Comparison of ENCODE assay signal across 1 cellular context in the genomic region with DNA sequence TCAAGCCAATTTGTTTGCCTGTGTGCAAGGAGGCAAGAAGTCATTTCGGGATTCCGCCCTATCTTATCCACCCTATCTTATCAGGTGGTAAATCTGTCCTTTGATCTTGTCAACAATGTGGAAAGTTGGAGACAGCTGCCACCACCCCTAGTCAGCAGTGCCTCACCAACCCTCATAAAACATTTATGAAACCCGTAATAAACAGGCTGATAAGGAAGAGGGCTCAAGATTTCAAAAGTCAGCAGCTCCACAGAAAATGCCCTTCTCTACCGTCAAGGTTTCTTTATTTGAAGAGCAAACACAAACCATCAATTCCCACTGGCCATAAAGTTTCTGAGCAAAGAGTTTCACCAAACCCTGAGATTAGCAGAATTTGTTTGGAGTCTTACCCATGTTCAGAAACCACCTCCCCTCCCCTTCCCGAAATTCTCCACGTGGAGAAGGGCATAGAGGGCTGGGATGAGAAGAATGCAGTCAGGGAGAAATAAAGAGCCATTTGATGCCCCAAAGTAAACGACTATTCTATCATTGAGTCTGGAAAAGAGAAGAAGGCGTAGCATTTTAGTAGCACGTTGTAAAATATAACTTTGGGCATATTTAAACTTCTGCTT.
TF ChIP-seq lines count a peak whose summit lies in the region.

No MANE protein-coding gene starts in this region.

TF ChIP-seq in HepG2, 621 proteins besides CTCF, POLR2A, EP300 and RAD21 (continued from another document):
- TF ChIP-seq, protein P1, sequence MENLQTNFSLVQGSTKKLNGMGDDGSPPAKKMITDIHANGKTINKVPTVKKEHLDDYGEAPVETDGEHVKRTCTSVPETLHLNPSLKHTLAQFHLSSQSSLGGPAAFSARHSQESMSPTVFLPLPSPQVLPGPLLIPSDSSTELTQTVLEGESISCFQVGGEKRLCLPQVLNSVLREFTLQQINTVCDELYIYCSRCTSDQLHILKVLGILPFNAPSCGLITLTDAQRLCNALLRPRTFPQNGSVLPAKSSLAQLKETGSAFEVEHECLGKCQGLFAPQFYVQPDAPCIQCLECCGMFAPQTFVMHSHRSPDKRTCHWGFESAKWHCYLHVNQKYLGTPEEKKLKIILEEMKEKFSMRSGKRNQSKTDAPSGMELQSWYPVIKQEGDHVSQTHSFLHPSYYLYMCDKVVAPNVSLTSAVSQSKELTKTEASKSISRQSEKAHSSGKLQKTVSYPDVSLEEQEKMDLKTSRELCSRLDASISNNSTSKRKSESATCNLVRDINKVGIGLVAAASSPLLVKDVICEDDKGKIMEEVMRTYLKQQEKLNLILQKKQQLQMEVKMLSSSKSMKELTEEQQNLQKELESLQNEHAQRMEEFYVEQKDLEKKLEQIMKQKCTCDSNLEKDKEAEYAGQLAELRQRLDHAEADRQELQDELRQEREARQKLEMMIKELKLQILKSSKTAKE (CRISPR knock-in tag; IDR thresholded peaks at IDR 0.05; ENCODE audit: borderline replicate concordance) = no peak
- TF ChIP-seq ZC3H13 (CRISPR knock-in tag; IDR thresholded peaks at IDR 0.05) (no peak), NCOR1 (IDR thresholded peaks at IDR 0.05; ENCODE audit: borderline replicate concordance, low read length) (no peak), ZNF501 (CRISPR knock-in tag; IDR thresholded peaks at IDR 0.05) (no peak), HNF4A (CRISPR knock-in tag; IDR thresholded peaks at IDR 0.05) (peak; percentile 11; the same call in 1 of the 2 replicates), POGZ (CRISPR knock-in tag; IDR thresholded peaks at IDR 0.05) (no peak), YEATS2 (CRISPR knock-in tag; IDR thresholded peaks at IDR 0.05; ENCODE audit: borderline replicate concordance) (no peak), LCORL (IDR thresholded peaks at IDR 0.05) (no peak), LCORL (CRISPR knock-in tag; IDR thresholded peaks at IDR 0.05) (peak; percentile 17; the same call in 1 of the 2 replicates), ZNF335 (CRISPR knock-in tag; IDR thresholded peaks at IDR 0.05) (no peak), PAX8 (CRISPR knock-in tag; IDR thresholded peaks at IDR 0.05; ENCODE audit: borderline replicate concordance) (no peak), EHMT2 (IDR thresholded peaks at IDR 0.05; ENCODE audit: borderline replicate concordance, low read depth, low read length) (no peak), ZNF678 (CRISPR knock-in tag; IDR thresholded peaks at IDR 0.05) (no peak), ZFP90 (CRISPR knock-in tag; IDR thresholded peaks at IDR 0.05; ENCODE audit: borderline replicate concordance) (no peak)
- TF ChIP-seq, protein P2, sequence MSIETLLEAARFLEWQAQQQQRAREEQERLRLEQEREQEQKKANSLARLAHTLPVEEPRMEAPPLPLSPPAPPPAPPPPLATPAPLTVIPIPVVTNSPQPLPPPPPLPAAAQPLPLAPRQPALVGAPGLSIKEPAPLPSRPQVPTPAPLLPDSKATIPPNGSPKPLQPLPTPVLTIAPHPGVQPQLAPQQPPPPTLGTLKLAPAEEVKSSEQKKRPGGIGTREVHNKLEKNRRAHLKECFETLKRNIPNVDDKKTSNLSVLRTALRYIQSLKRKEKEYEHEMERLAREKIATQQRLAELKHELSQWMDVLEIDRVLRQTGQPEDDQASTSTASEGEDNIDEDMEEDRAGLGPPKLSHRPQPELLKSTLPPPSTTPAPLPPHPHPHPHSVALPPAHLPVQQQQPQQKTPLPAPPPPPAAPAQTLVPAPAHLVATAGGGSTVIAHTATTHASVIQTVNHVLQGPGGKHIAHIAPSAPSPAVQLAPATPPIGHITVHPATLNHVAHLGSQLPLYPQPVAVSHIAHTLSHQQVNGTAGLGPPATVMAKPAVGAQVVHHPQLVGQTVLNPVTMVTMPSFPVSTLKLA (IDR thresholded peaks at IDR 0.05) = no peak
- TF ChIP-seq, protein P3, sequence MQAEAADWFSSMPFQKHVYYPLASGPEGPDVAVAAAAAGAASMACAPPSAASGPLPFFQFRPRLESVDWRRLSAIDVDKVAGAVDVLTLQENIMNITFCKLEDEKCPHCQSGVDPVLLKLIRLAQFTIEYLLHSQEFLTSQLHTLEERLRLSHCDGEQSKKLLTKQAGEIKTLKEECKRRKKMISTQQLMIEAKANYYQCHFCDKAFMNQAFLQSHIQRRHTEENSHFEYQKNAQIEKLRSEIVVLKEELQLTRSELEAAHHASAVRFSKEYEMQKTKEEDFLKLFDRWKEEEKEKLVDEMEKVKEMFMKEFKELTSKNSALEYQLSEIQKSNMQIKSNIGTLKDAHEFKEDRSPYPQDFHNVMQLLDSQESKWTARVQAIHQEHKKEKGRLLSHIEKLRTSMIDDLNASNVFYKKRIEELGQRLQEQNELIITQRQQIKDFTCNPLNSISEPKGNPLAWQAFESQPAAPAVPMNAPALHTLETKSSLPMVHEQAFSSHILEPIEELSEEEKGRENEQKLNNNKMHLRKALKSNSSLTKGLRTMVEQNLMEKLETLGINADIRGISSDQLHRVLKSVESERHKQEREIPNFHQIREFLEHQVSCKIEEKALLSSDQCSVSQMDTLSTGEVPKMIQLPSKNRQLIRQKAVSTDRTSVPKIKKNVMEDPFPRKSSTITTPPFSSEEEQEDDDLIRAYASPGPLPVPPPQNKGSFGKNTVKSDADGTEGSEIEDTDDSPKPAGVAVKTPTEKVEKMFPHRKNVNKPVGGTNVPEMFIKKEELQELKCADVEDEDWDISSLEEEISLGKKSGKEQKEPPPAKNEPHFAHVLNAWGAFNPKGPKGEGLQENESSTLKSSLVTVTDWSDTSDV (CRISPR knock-in tag; IDR thresholded peaks at IDR 0.05) = no peak
- TF ChIP-seq, protein P4, sequence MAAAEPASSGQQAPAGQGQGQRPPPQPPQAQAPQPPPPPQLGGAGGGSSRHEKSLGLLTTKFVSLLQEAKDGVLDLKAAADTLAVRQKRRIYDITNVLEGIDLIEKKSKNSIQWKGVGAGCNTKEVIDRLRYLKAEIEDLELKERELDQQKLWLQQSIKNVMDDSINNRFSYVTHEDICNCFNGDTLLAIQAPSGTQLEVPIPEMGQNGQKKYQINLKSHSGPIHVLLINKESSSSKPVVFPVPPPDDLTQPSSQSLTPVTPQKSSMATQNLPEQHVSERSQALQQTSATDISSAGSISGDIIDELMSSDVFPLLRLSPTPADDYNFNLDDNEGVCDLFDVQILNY (CRISPR knock-in tag; conservative IDR thresholded peaks at IDR 0.05) = no peak
